ENCODE assay signal across 8 cellular contexts in the genomic region with DNA sequence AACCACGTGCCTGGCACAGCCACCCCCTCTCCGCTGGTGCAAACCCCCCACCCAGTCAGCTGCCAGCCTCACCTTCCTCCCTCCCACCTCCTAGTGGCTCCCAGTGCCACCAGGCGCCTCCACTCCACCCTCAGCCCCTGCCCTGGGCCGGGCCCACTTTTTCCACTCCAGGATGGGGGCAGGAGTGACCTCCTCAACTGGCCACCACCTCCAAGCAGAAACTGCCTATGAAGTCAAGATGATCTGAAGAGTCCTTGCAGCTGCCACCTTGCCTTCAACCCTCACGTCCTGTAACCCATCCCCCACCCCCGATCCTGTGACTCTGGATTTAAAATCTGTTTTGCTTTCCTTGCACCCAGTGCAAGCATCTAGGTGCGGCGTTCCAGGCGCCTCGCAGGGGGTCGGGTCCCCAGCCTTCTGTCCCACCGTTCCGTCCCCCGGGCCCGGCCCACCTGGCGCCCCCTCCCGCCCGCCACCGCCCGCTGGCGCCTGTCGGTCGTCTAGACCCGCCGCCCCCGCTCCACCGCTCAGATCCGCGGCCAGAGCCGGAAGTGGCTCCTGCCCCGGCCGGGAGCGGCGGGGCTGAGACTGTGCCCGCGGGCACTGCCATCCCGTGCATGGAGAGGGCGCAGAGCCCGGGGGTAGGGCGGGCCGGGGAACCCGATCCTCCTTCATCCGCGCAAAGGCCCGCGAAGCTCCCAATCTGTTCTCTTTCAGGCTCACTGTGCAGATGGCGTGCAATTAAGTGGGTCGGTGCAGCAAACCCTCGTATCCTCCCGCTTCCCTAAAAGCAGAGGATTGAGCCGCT. TPM values are rescaled to one million over a fixed set of nuclear protein-coding genes. Genes with fewer than 3 reads are reported as not detected.
DNase-seq lines count a peak whose midpoint lies in the region; ATAC-seq lines count a peak whose summit lies in the region.

No MANE protein-coding gene starts in this region.

- ATAC-seq in HG03442 (IDR thresholded peaks at IDR 0.05; ENCODE audit: unreplicated experiment) (peak; percentile 59), T-helper 17 cell (peak; percentile 76)

- in situ Hi-C loops in T47D (cut with HindIII; ENCODE audit: low pct_unique_long_range_greater_than_20kb, low sequenced_read_pairs): no loop called here

- H3K27me3 Mint-ChIP-seq in T-helper 17 cell: no peaks in the 10 kb centered on the region

- no peaks in the 10 kb centered on the region for H3K9me3 ChIP-seq in T-helper 17 cell (ENCODE audit: control insufficient read depth, low read length, poor library complexity, severe bottlenecking)

- peaks cover 4% of the 10 kb centered on the region for H3K4me1 Mint-ChIP-seq in T-helper 17 cell

- DNase-seq in Daoy (ENCODE audit: low read depth) (peak; percentile 74), T-helper 17 cell (peak in 2 of 3 donors; percentile 12 to 18), T47D (ENCODE audit: low read depth in 1 of 2, low spot score in 1 of 2) (peak; percentile 35 to 51), islet precursor cell (peak; percentile 63), GOT3 (lab: John Stamatoyannopoulos, UW) (no peak), NCI-H2227 treated with DMSO at 0.1 percent for 48 hours (lab: John Stamatoyannopoulos, UW) (no peak)
- DNase-seq in stimulated activated CD4-positive, alpha-beta T cell treated with anti-CD3 and anti-CD28 coated beads, Interleukin-2, amount 100 ng/mL, for 48 hours: peak; percentile 36 to 47

- peak overlapping the region; percentile 74 for H3K27ac Mint-ChIP-seq in T-helper 17 cell

- peaks cover 2% of the 10 kb centered on the region for H3K36me3 Mint-ChIP-seq in T-helper 17 cell (ENCODE audit: low read depth)

- peak overlapping the region; percentile 82 for H3K4me3 Mint-ChIP-seq in T-helper 17 cell

RNA-seq across cellular contexts. Expression of gene GTF2I, which starts 51.2 kb away (rescaled TPM):
- total RNA-seq in Daoy (2014; rRNA removed; shearing (Covaris generic)): 79.9 and 82.6 TPM in 2 replicates
- total RNA-seq in T-helper 17 cell: 100 to 1,000 TPM; 127 to 141 TPM

Comparison
In these comparisons a context has a peak if more than half of its experiments do, and no peak if none do; other contexts are left out.
1. DNase-seq: peak in Daoy (single experiment), T-helper 17 cell (2 of 3), T47D (2 of 2), islet precursor cell (single experiment) and stimulated activated CD4-positive, alpha-beta T cell treated with anti-CD3 and anti-CD28 coated beads, Interleukin-2, amount 100 ng/mL, for 48 hours (2 of 2); none in GOT3 (single experiment) and NCI-H2227 treated with DMSO at 0.1 percent for 48 hours (single experiment).